Comparison of ENCODE assay signal across 28 cellular contexts in the genomic region with DNA sequence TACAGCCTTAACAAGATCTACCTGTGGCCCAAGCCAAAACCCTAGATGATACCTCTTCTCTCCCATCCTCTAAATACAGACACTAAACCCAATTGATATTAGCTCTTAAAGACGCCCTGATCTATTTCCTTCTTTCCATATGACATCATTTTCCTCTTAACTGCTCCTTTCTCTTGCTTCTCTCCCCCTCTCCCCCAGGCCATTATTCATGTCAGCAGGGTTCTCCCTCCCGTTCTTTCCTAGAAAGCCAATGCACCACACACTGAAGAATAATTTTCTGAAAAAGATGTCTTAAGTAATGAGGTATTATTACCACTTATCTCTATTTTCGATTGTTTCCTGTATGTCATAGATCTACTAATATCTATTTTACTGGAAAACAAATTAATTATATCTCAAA.
"Had no signal": no experiment of that assay in that cellular context is flagged by ENCODE, and none has a peak within 500 bp of the region (broad histone marks: within the 10 kb centered on the region; RNA-seq: fewer than 3 reads in every experiment).

No MANE protein-coding gene starts in this region.

- H3K4me1 ChIP-seq: suprapubic skin, vagina had no signal

- H3K27me3 Mint-ChIP-seq: natural killer cell treated with Interleukin-12 subunit alpha and Interleukin-12 subunit beta and Interleukin-15 and Interleukin-18, amount 100 ng/mL, for 72 hours; stimulated activated naive CD8-positive, alpha-beta T cell treated with anti-CD3 and anti-CD28 coated beads, Interleukin-15, amount 100 ng/mL, for 72 hours had no signal

- H3K4me3 Mint-ChIP-seq: natural killer cell treated with Interleukin-12 subunit alpha and Interleukin-12 subunit beta and Interleukin-15 and Interleukin-18, amount 100 ng/mL, for 72 hours; stimulated activated naive CD8-positive, alpha-beta T cell treated with anti-CD3 and anti-CD28 coated beads, Interleukin-15, amount 100 ng/mL, for 72 hours had no signal

- H3K27me3 ChIP-seq: esophagus squamous epithelium, heart right ventricle, ovary, suprapubic skin, vagina had no signal

- H3K9me3 Mint-ChIP-seq: natural killer cell treated with Interleukin-12 subunit alpha and Interleukin-12 subunit beta and Interleukin-15 and Interleukin-18, amount 100 ng/mL, for 72 hours had no signal

- H3K27ac ChIP-seq: coronary artery, esophagus squamous epithelium, heart right ventricle, lower lobe of right lung, ovary, suprapubic skin, vagina had no signal

- H3K9me3 ChIP-seq: esophagus squamous epithelium, lower lobe of right lung, ovary, vagina had no signal

- H3K27ac Mint-ChIP-seq: natural killer cell treated with Interleukin-12 subunit alpha and Interleukin-12 subunit beta and Interleukin-15 and Interleukin-18, amount 100 ng/mL, for 72 hours; stimulated activated naive CD8-positive, alpha-beta T cell treated with anti-CD3 and anti-CD28 coated beads, Interleukin-15, amount 100 ng/mL, for 72 hours had no signal

- H3K4me3 ChIP-seq: coronary artery, esophagus squamous epithelium, heart right ventricle, lower lobe of right lung, ovary, smooth muscle cell, suprapubic skin, vagina had no signal

- H3K36me3 ChIP-seq: lower lobe of right lung, ovary, suprapubic skin, vagina had no signal

- FAIRE-seq: endometrium, islet of Langerhans had no signal

- DNase-seq: dermis blood vessel endothelial cell; effector memory CD4-positive, alpha-beta T cell; erythroblast; esophagus squamous epithelium; foreskin melanocyte; glutamatergic neuron; heart right ventricle; hippocampal formation; left cardiac atrium; left ventricle myocardium superior; lower lobe of right lung; nucleus accumbens; ovary; stimulated activated CD4-positive, alpha-beta T cell treated with anti-CD3 and anti-CD28 coated beads, Interleukin-12 subunit alpha, Interleukin-12 subunit beta, amount 100 ng/mL, for 4 hours; stimulated activated CD4-positive, alpha-beta T cell treated with anti-CD3 and anti-CD28 coated beads, Interleukin-1b, Interleukin-23, amount 100 ng/mL, for 48 hours; stimulated activated CD4-positive, alpha-beta T cell treated with anti-CD3 and anti-CD28 coated beads, Interleukin-4, amount 100 ng/mL, for 1 hour; stimulated activated CD8-positive, alpha-beta memory T cell treated with anti-CD3 and anti-CD28 coated beads, Interleukin-4, amount 100 ng/mL, for 48 hours; stimulated activated naive CD4-positive, alpha-beta T cell; stimulated activated naive CD8-positive, alpha-beta T cell treated with anti-CD3 and anti-CD28 coated beads, Interleukin-15, amount 100 ng/mL, for 72 hours; trophoblast cell had no signal

- ATAC-seq: heart right ventricle; left cardiac atrium; left ventricle myocardium superior; lower lobe of right lung; natural killer cell treated with Interleukin-12 subunit alpha and Interleukin-12 subunit beta and Interleukin-15 and Interleukin-18, amount 100 ng/mL, for 72 hours; sciatic nerve; stimulated activated naive CD8-positive, alpha-beta T cell treated with anti-CD3 and anti-CD28 coated beads, Interleukin-15, amount 100 ng/mL, for 72 hours had no signal
